Comparison of ENCODE assay signal across 12 cellular contexts in the genomic region with DNA sequence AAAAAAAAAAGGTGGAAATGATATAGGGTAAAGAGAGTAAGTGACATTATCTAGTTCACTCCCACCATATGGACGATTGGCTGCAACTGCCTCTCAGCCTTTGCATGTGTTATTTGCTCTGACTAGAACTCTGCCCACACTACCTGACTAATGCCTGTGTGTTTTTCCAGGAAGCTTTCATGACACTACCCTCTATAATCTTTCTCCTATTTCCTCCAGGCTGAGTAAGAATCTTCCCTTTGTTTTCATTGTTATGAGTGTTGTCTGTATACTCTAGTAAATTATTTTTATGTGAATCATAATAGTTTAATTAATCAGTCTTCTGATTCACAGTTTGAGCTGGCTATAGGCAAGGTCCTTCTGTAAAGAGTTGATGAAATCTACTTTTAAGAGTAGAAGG. TPM values are rescaled to one million over a fixed set of nuclear protein-coding genes. Genes with fewer than 3 reads are reported as not detected.
A peak's percentile ranks its signal among the peaks of the same experiment; 100 is the strongest.
DNase-seq lines count a peak whose midpoint lies in the region; ATAC-seq and TF ChIP-seq lines count a peak whose summit lies in the region.
"Not testable (repeated sequence)": the region's sequence is repeated elsewhere in the genome, so short reads cannot be mapped to it uniquely, and the experiment has no call there.
"Had no signal": no experiment of that assay in that cellular context is flagged by ENCODE, and none has a peak within 500 bp of the region (broad histone marks: within the 10 kb centered on the region; RNA-seq: fewer than 3 reads in every experiment).

No MANE protein-coding gene starts in this region.

- peak overlapping the region; percentile 97 for H3K27ac ChIP-seq in RWPE2 (ENCODE audit: poor library complexity, severe bottlenecking)

- DNase-seq in ELR (ENCODE audit: low read depth) (peak; percentile 91), LHCN-M2 (ENCODE audit: low read depth) (peak; percentile 29), dermis blood vessel endothelial cell (peak; percentile 30), foreskin fibroblast (peak; percentile 42 to 64)
- not testable (repeated sequence) for DNase-seq in RWPE2 (ENCODE audit: low spot score); activated naive CD4-positive, alpha-beta T cell treated with anti-CD3 and anti-CD28 coated beads, Interleukin-2, amount 50 U/mL, for 72 hours (ENCODE audit: low spot score in 2 of 2); mucosa of descending colon

- intact Hi-C loops in mucosa of descending colon (cut with DNase I, micrococcal nuclease): not testable (repeated sequence)

- not testable (repeated sequence) for H3K27me3 ChIP-seq in RWPE2 (ENCODE audit: insufficient read depth, poor library complexity, severe bottlenecking)

- H3K36me3 ChIP-seq in RWPE2 (ENCODE audit: low read depth): peaks cover 14% of the 10 kb centered on the region
- H3K36me3 ChIP-seq in mucosa of descending colon (ENCODE audit: low read depth): not testable (repeated sequence)

- not testable (repeated sequence) for H3K27ac Mint-ChIP-seq in activated naive CD4-positive, alpha-beta T cell treated with anti-CD3 and anti-CD28 coated beads, Interleukin-2, amount 50 U/mL, for 72 hours

- not testable (repeated sequence) for H3K4me3 ChIP-seq in RWPE2 (ENCODE audit: severe bottlenecking); foreskin fibroblast (ENCODE audit: low read depth in 1 of 2, low read length in 2 of 2); mucosa of descending colon

- not testable (repeated sequence) for H3K9me3 Mint-ChIP-seq in activated naive CD4-positive, alpha-beta T cell treated with anti-CD3 and anti-CD28 coated beads, Interleukin-2, amount 50 U/mL, for 72 hours

- peaks cover 69% of the 10 kb centered on the region for H3K4me1 ChIP-seq in RWPE2 (ENCODE audit: insufficient read depth, poor library complexity, severe bottlenecking)
- not testable (repeated sequence) for H3K4me1 ChIP-seq in mucosa of descending colon (ENCODE audit: low read depth)

- ATAC-seq in RWPE2 (ENCODE audit: low read depth): peak; percentile 91
- peak; percentile 67 to 95 for ATAC-seq in activated naive CD4-positive, alpha-beta T cell treated with anti-CD3 and anti-CD28 coated beads, Interleukin-2, amount 50 U/mL, for 72 hours
- ATAC-seq in mucosa of descending colon: peak; percentile 86

- H3K36me3 Mint-ChIP-seq in activated naive CD4-positive, alpha-beta T cell treated with anti-CD3 and anti-CD28 coated beads, Interleukin-2, amount 50 U/mL, for 72 hours: not testable (repeated sequence)

- TF ChIP-seq CTCF in RWPE2 (IDR thresholded peaks at IDR 0.05; ENCODE audit: poor library complexity, severe bottlenecking); foreskin fibroblast (IDR thresholded peaks at IDR 0.05; ENCODE audit: low read depth, low read length); mucosa of descending colon (IDR thresholded peaks at IDR 0.05): not testable (repeated sequence)

- not testable (repeated sequence) for H3K9me3 ChIP-seq in RWPE2 (ENCODE audit: severe bottlenecking); mucosa of descending colon

RNA-seq across cellular contexts. Expression of gene PRSS3, which starts 31.7 kb away (rescaled TPM):
- total RNA-seq in LHCN-M2 (2014; rRNA removed) (not detected in 2 replicates), dermis blood vessel endothelial cell (0.51 and 1.4 TPM in 2 replicates), mucosa of descending colon (100 to 1,000 TPM; 107 to 326 (median 174) TPM)
- 0.13 TPM for polyA plus RNA-seq in LHCN-M2 (2012)
- total RNA-seq in activated naive CD4-positive, alpha-beta T cell treated with anti-CD3 and anti-CD28 coated beads, Interleukin-2, amount 50 U/mL, for 72 hours: not detected
- total RNA-seq: G401, H7, SK-MEL-5 had no signal
- polyA plus RNA-seq: GM12878, IgD-negative memory B cell had no signal

RNA-seq across cellular contexts. Expression of gene UBE2R2, which starts 53.3 kb away (rescaled TPM):
- total RNA-seq in LHCN-M2 (2014; rRNA removed) (14.9 and 18.6 TPM in 2 replicates), dermis blood vessel endothelial cell (20.6 and 36.8 TPM in 2 replicates), mucosa of descending colon (10 to 100 TPM; 32.1 to 55.5 (median 34.4) TPM)
- 31.9 TPM for polyA plus RNA-seq in LHCN-M2 (2012)
- total RNA-seq in activated naive CD4-positive, alpha-beta T cell treated with anti-CD3 and anti-CD28 coated beads, Interleukin-2, amount 50 U/mL, for 72 hours: 10 to 100 TPM; 44.4 to 50.1 TPM

Comparison
In these comparisons a context has a peak if more than half of its experiments do, and no peak if none do; other contexts are left out.
1. RNA of gene PRSS3, which starts 31.7 kb away (total RNA-seq): 107 to 326 TPM in mucosa of descending colon; 0.51 to 1.4 TPM in dermis blood vessel endothelial cell, not detected in LHCN-M2 and not detected in activated naive CD4-positive, alpha-beta T cell treated with anti-CD3 and anti-CD28 coated beads, Interleukin-2, amount 50 U/mL, for 72 hours; every median in the first group is over 10 times any median in the second.
2. Peak in every context shown above with its lines, with median percentiles within 50 percentile points of each other: ATAC-seq.